In genomic region chr1:91610102-91610501, GRCh38 we compare ENCODE assay signal across 9 cellular contexts.
"Had no signal": no experiment of that assay in that cellular context is flagged by ENCODE, and none has a peak within 500 bp of the region (broad histone marks: within the 10 kb centered on the region; RNA-seq: fewer than 3 reads in every experiment).

No MANE protein-coding gene starts in this region.

- H3K9me3 ChIP-seq: stomach, uterus had no signal

- H3K27ac ChIP-seq: uterus had no signal

- H3K27me3 ChIP-seq: stomach, uterus had no signal

- DNase-seq: activated effector memory CD4-positive, alpha-beta T cell treated with Interleukin-2 at 50 U/mL for 16 hours; amygdala; dermis blood vessel endothelial cell; erythroblast; left ventricle myocardium superior; posterior cingulate gyrus; stomach; uterus had no signal

- H3K4me3 ChIP-seq: stomach, uterus had no signal

- H3K4me1 ChIP-seq: uterus had no signal

- ATAC-seq: activated naive CD4-positive, alpha-beta T cell treated with anti-CD3 and anti-CD28 coated beads, Interleukin-2, amount 50 U/mL, for 72 hours; left ventricle myocardium superior had no signal

- H3K36me3 ChIP-seq: stomach, uterus had no signal
